32 cellular contexts compared by ENCODE assay signal in genomic region chr11:59792507-59792906, GRCh38. TPM values are rescaled to one million over a fixed set of nuclear protein-coding genes. Genes with fewer than 3 reads are reported as not detected.
"Had no signal": no experiment of that assay in that cellular context is flagged by ENCODE, and none has a peak within 500 bp of the region (broad histone marks: within the 10 kb centered on the region; RNA-seq: fewer than 3 reads in every experiment).

No MANE protein-coding gene starts in this region.

- H3K27me3 ChIP-seq: adrenal gland, cardiac muscle cell, dorsolateral prefrontal cortex, neural progenitor cell, spleen, suprapubic skin, tibial artery had no signal

- H3K9me3 Mint-ChIP-seq: activated naive CD4-positive, alpha-beta T cell treated with anti-CD3 and anti-CD28 coated beads, Interleukin-2, amount 50 U/mL, for 72 hours; brain; memory B cell; naive thymus-derived CD8-positive, alpha-beta T cell; neural progenitor cell had no signal

- H3K4me1 ChIP-seq: adrenal gland, neural progenitor cell, spleen had no signal

- H3K4me1 Mint-ChIP-seq: brain; memory B cell; naive thymus-derived CD8-positive, alpha-beta T cell; neural progenitor cell had no signal

- H3K27me3 Mint-ChIP-seq: memory B cell; naive thymus-derived CD8-positive, alpha-beta T cell had no signal

- H3K36me3 Mint-ChIP-seq: neural progenitor cell had no signal

- H3K4me3 Mint-ChIP-seq: brain; memory B cell; naive thymus-derived CD8-positive, alpha-beta T cell; neural progenitor cell had no signal

- DNase-seq: activated CD4-positive, alpha-beta T cell treated with anti-CD3 and anti-CD28 coated beads for 4 hours; activated CD4-positive, alpha-beta T cell treated with anti-CD3 and anti-CD28 coated beads, Interleukin-2, amount 50 U/mL, for 4 hours; activated CD4-positive, CD25-positive, alpha-beta regulatory T cell; activated naive CD4-positive, alpha-beta T cell; activated T-cell treated with anti-CD3 and anti-CD28 coated beads, Interleukin-2, amount 50 U/mL, for 48 hours; adrenal gland; aorta; cerebellar nuclear complex; dorsolateral prefrontal cortex; effector memory CD4-positive, alpha-beta T cell; foreskin fibroblast; head of caudate nucleus; hippocampal formation; left cardiac atrium; midbrain; naive thymus-derived CD8-positive, alpha-beta T cell; occipital lobe; right cardiac atrium; spleen; stimulated activated naive CD4-positive, alpha-beta T cell; tibial artery had no signal

- H3K36me3 ChIP-seq: neural progenitor cell had no signal

- H3K27ac Mint-ChIP-seq: activated naive CD4-positive, alpha-beta T cell treated with anti-CD3 and anti-CD28 coated beads, Interleukin-2, amount 50 U/mL, for 72 hours; brain; memory B cell; neural progenitor cell had no signal

- ATAC-seq: activated naive CD4-positive, alpha-beta T cell treated with anti-CD3 and anti-CD28 coated beads, Interleukin-2, amount 50 U/mL, for 72 hours; esophagus mucosa; left cardiac atrium; naive thymus-derived CD8-positive, alpha-beta T cell; right cardiac atrium had no signal

- H3K4me3 ChIP-seq: adrenal gland, cardiac muscle cell, coronary artery, dorsolateral prefrontal cortex, neural progenitor cell, spleen, suprapubic skin, tibial artery had no signal

- H3K27ac ChIP-seq: adrenal gland, cardiac muscle cell, coronary artery, dorsolateral prefrontal cortex, neural progenitor cell, spleen, suprapubic skin, tibial artery had no signal

- H3K9me3 ChIP-seq: adrenal gland, spleen, suprapubic skin, tibial artery had no signal

RNA-seq across cellular contexts. Expression of gene CBLIF, which starts 52.8 kb away (rescaled TPM):
- total RNA-seq: activated naive CD4-positive, alpha-beta T cell treated with anti-CD3 and anti-CD28 coated beads, Interleukin-2, amount 50 U/mL, for 72 hours; adrenal gland; aorta; dorsolateral prefrontal cortex; esophagus mucosa; left cardiac atrium; liver; naive thymus-derived CD8-positive, alpha-beta T cell; occipital lobe; right cardiac atrium; spleen; suprapubic skin; T-helper 1 cell treated with Interleukin-12 subunit alpha and Interleukin-12 subunit beta and Interleukin-4 antibody, amounts not matched to agents 30 ng/mL and 1 ng/mL, for 36 hours; urinary bladder had no signal
